9 cellular contexts compared by ENCODE assay signal in the genomic region with DNA sequence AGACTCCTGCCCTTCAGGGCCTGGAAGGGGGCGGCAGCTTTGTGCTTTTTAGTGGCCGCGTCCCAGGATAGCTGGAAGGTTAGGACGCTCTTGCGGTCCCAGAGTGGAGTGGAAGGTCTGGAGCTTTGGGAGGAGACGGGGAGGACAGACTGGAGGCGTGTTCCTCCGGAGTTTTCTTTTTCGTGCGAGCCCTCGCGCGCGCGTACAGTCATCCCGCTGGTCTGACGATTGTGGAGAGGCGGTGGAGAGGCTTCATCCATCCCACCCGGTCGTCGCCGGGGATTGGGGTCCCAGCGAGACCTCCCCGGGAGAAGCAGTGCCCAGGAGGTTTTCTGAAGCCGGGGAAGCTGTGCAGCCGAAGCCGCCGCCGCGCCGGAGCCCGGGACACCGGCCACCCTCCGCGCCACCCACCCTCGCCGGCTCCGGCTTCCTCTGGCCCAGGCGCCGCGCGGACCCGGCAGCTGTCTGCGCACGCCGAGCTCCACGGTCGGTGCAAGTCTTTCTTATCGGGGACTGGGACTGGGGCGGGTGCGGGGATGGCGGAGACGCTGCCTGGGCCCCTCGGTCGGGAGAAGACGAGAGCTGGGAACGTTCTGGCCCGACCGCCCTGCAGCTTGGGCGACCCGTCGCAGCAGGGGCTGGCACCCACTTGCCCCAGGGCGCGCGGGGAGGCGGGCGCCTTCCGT. TPM values are rescaled to one million over a fixed set of nuclear protein-coding genes. Genes with fewer than 3 reads are reported as not detected.
DNase-seq lines count a peak whose midpoint lies in the region; ATAC-seq, FAIRE-seq and TF ChIP-seq lines count a peak whose summit lies in the region.
"Had no signal": no experiment of that assay in that cellular context is flagged by ENCODE, and none has a peak within 500 bp of the region (broad histone marks: within the 10 kb centered on the region; RNA-seq: fewer than 3 reads in every experiment).

Gene EDNRA, plus strand, starts transcription at position 207 of the 686 bp plus-strand sequence. CDS start 4,585 bp downstream, outside the sequence.

- CTCF ChIA-PET in HEK293T (lab: Yijun Ruan, JAX): interaction anchor here (1.0 to 2.4 kb wide), 4 partner anchors 38 to 385 kb away, joined by 3 to 11 read pairs (median 6); no protein-coding TSS in a partner anchor

- no peak for TF ChIP-seq CTCF in brain (conservative IDR thresholded peaks at IDR 0.05)
- no peak for TF ChIP-seq CTCF in D721Med (IDR thresholded peaks at IDR 0.05; ENCODE audit: insufficient read depth, missing control alignments)

- no peaks in the 10 kb centered on the region for H3K36me3 Mint-ChIP-seq in brain
- no peaks in the 10 kb centered on the region for H3K36me3 Mint-ChIP-seq in stimulated activated effector memory CD8-positive, alpha-beta T cell treated with anti-CD3 and anti-CD28 coated beads, Interleukin-12 subunit alpha, Interleukin-12 subunit beta, amount 100 ng/mL, for 72 hours

- POLR2A ChIA-PET in HEK293T (lab: Yijun Ruan, JAX): interaction anchor here (0.9 to 1.0 kb wide), 3 partner anchors 9 to 76 kb away, joined by 3 read pairs; no protein-coding TSS in a partner anchor

- H3K27me3 Mint-ChIP-seq in brain: peaks cover 51% of the 10 kb centered on the region

- DNase-seq in HEK293T (ENCODE audit: extremely low spot score) (peak; percentile 53), iris pigment epithelial cell (ENCODE audit: low read depth) (peak; percentile 63), D721Med (ENCODE audit: insufficient read length, low spot score) (no peak)
- no peak for DNase-seq in stimulated activated effector memory CD8-positive, alpha-beta T cell treated with anti-CD3 and anti-CD28 coated beads, Interleukin-12 subunit alpha, Interleukin-12 subunit beta, amount 100 ng/mL, for 72 hours (ENCODE audit: low spot score in 2 of 2)
- DNase-seq in activated naive CD4-positive, alpha-beta T cell (lab: John Stamatoyannopoulos, UW): no peak

- peaks cover 6% of the 10 kb centered on the region for H3K4me1 Mint-ChIP-seq in brain
- no peaks in the 10 kb centered on the region for H3K4me1 Mint-ChIP-seq in stimulated activated effector memory CD8-positive, alpha-beta T cell treated with anti-CD3 and anti-CD28 coated beads, Interleukin-12 subunit alpha, Interleukin-12 subunit beta, amount 100 ng/mL, for 72 hours

- peak within 1 kb of the TSS in 4 of 5 experiments; percentile 85 to 94 (median 88) for H3K27ac Mint-ChIP-seq in brain
- no peak within 1 kb of the TSS for H3K27ac Mint-ChIP-seq in stimulated activated effector memory CD8-positive, alpha-beta T cell treated with anti-CD3 and anti-CD28 coated beads, Interleukin-12 subunit alpha, Interleukin-12 subunit beta, amount 100 ng/mL, for 72 hours

- H3K4me3 Mint-ChIP-seq in brain: peak within 1 kb of the TSS; percentile 77 to 94 (median 87)
- H3K4me3 Mint-ChIP-seq in stimulated activated effector memory CD8-positive, alpha-beta T cell treated with anti-CD3 and anti-CD28 coated beads, Interleukin-12 subunit alpha, Interleukin-12 subunit beta, amount 100 ng/mL, for 72 hours: no peak within 1 kb of the TSS

- ATAC-seq in stimulated activated effector memory CD8-positive, alpha-beta T cell treated with anti-CD3 and anti-CD28 coated beads, Interleukin-12 subunit alpha, Interleukin-12 subunit beta, amount 100 ng/mL, for 72 hours: peak; percentile 24
- no peak for ATAC-seq in GM21447 (IDR thresholded peaks at IDR 0.05; ENCODE audit: unreplicated experiment)
- ATAC-seq in GM21381 (IDR thresholded peaks at IDR 0.05; ENCODE audit: unreplicated experiment): no peak
- ATAC-seq: naive thymus-derived CD8-positive, alpha-beta T cell had no signal

- no peak for FAIRE-seq in D721Med (lab: Jason Lieb, UNC)

- no peaks in the 10 kb centered on the region for H3K9me3 Mint-ChIP-seq in brain
- H3K9me3 Mint-ChIP-seq in stimulated activated effector memory CD8-positive, alpha-beta T cell treated with anti-CD3 and anti-CD28 coated beads, Interleukin-12 subunit alpha, Interleukin-12 subunit beta, amount 100 ng/mL, for 72 hours: no peaks in the 10 kb centered on the region

TF ChIP-seq in HEK293T, 16 proteins besides CTCF, POLR2A, EP300 and RAD21:
- TF ChIP-seq FOXM1 (IDR thresholded peaks at IDR 0.05; ENCODE audit: borderline replicate concordance) (no peak), LEF1 (IDR thresholded peaks at IDR 0.05; ENCODE audit: borderline replicate concordance) (no peak), FOXK2 (IDR thresholded peaks at IDR 0.05) (no peak), NFRKB (IDR thresholded peaks at IDR 0.05) (no peak), FOXA1 (IDR thresholded peaks at IDR 0.05) (no peak), HDGF (IDR thresholded peaks at IDR 0.05; ENCODE audit: borderline replicate concordance) (no peak), TARDBP (IDR thresholded peaks at IDR 0.05) (no peak), ELF4 (IDR thresholded peaks at IDR 0.05) (no peak), CTBP1 (IDR thresholded peaks at IDR 0.05; ENCODE audit: borderline replicate concordance) (no peak), SP1 (IDR thresholded peaks at IDR 0.05) (no peak)
- TF ChIP-seq, protein P1, sequence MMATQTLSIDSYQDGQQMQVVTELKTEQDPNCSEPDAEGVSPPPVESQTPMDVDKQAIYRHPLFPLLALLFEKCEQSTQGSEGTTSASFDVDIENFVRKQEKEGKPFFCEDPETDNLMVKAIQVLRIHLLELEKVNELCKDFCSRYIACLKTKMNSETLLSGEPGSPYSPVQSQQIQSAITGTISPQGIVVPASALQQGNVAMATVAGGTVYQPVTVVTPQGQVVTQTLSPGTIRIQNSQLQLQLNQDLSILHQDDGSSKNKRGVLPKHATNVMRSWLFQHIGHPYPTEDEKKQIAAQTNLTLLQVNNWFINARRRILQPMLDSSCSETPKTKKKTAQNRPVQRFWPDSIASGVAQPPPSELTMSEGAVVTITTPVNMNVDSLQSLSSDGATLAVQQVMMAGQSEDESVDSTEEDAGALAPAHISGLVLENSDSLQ (IDR thresholded peaks at IDR 0.05): no peak
TF ChIP-seq in HEK293T: peak in this region for 0.

RNA-seq across cellular contexts. Expression of gene EDNRA, which starts in this region (rescaled TPM):
- 3.4 TPM for polyA plus RNA-seq in brain (ENCODE audit: insufficient read depth, low read depth, low replicate concordance)
- polyA plus RNA-seq: naive thymus-derived CD8-positive, alpha-beta T cell had no signal

Comparison
In these comparisons a context has a peak if more than half of its experiments do, and no peak if none do; other contexts are left out.
1. DNase-seq: peak in HEK293T (single experiment) and iris pigment epithelial cell (single experiment); none in stimulated activated effector memory CD8-positive, alpha-beta T cell treated with anti-CD3 and anti-CD28 coated beads, Interleukin-12 subunit alpha, Interleukin-12 subunit beta, amount 100 ng/mL, for 72 hours (0 of 2), D721Med (single experiment) and activated naive CD4-positive, alpha-beta T cell (0 of 4).